ENCODE assay signal across 22 cellular contexts in genomic region chr3:10434938-10435336, GRCh38.
"Had no signal": no experiment of that assay in that cellular context is flagged by ENCODE, and none has a peak within 500 bp of the region (broad histone marks: within the 10 kb centered on the region; RNA-seq: fewer than 3 reads in every experiment).

No MANE protein-coding gene starts in this region.

- DNase-seq: IMR-90, Karpas-422, KG1, MG63, NCI-H1092, NCI-H1105 treated with DMSO at 0.1 percent for 48 hours, NCI-H1417 treated with DMSO at 0.1 percent for 48 hours, NCI-H146, NCI-H1694 treated with DMSO at 0.1 percent for 48 hours, NCI-H1930, NCI-H2081, NCI-H2107, NCI-H2227 treated with DMSO at 0.1 percent for 48 hours, NCI-H510A, NCI-H524 treated with DMSO at 0.1 percent for 48 hours, NCI-H69, NCI-H774, Right ventricle myocardium superior, RPMI8226, SIG-M5 had no signal

- H3K36me3 ChIP-seq: MG63, SJSA1 had no signal

- H3K27ac ChIP-seq: SJSA1, SK-N-MC had no signal

- H3K4me3 ChIP-seq: MG63, SJSA1, SK-N-MC had no signal

- H3K27me3 ChIP-seq: MG63, SJSA1 had no signal

- H3K9me3 ChIP-seq: MG63, SJSA1 had no signal
